In genomic region chr4:54449999-54450398, GRCh38 we compare ENCODE assay signal across 29 cellular contexts.
"Had no signal": no experiment of that assay in that cellular context is flagged by ENCODE, and none has a peak within 500 bp of the region (broad histone marks: within the 10 kb centered on the region; RNA-seq: fewer than 3 reads in every experiment).

No MANE protein-coding gene starts in this region.

- H3K36me3 ChIP-seq: ascending aorta, breast epithelium, cardiac muscle cell, colonic mucosa had no signal

- FAIRE-seq: frontal cortex, TTC549 had no signal

- H3K4me1 ChIP-seq: ascending aorta, breast epithelium, colonic mucosa had no signal

- ATAC-seq: activated naive CD4-positive, alpha-beta T cell treated with anti-CD3 and anti-CD28 coated beads, Interleukin-2, amount 50 U/mL, for 72 hours; activated T-cell treated with anti-CD3 and anti-CD28 coated beads, Interleukin-2, amount 50 U/mL, for 72 hours; esophagus mucosa; WTC11 had no signal

- H3K27ac ChIP-seq: ascending aorta, breast epithelium, cardiac muscle cell, colonic mucosa, VCaP had no signal

- H3K9me3 ChIP-seq: colonic mucosa had no signal

- DNase-seq: activated CD4-positive, alpha-beta memory T cell treated with anti-CD3 and anti-CD28 coated beads, Interleukin-2, amount 10 ng/mL, durations not matched to agents 7 days and 5 days; activated CD4-positive, alpha-beta T cell treated with anti-CD3 and anti-CD28 coated beads for 1 hour; activated CD4-positive, alpha-beta T cell treated with anti-CD3 and anti-CD28 coated beads for 4 hours; activated CD4-positive, alpha-beta T cell treated with anti-CD3 and anti-CD28 coated beads, Interleukin-2, amount 10 ng/mL, durations not matched to agents 7 days and 5 days; activated CD4-positive, alpha-beta T cell treated with anti-CD3 and anti-CD28 coated beads, Interleukin-2, amount 50 U/mL, for 4 hours; activated CD8-positive, alpha-beta memory T cell treated with anti-CD3 and anti-CD28 coated beads, Interleukin-2, amount 50 U/mL, for 48 hours; activated gamma-delta T cell; activated naive CD4-positive, alpha-beta T cell; activated naive CD4-positive, alpha-beta T cell treated with anti-CD3 and anti-CD28 coated beads, Interleukin-2, amount 10 ng/mL, durations not matched to agents 7 days and 5 days; activated naive CD8-positive, alpha-beta T cell treated with anti-CD3 and anti-CD28 coated beads, Interleukin-2, amount 10 ng/mL, durations not matched to agents 7 days and 5 days; activated T-cell treated with anti-CD3 and anti-CD28 coated beads for 4 hours; activated T-cell treated with anti-CD3 and anti-CD28 coated beads, Interleukin-2, amount 50 U/mL, for 24 hours; activated T-cell treated with anti-CD3 and anti-CD28 coated beads, Interleukin-2, amount 50 U/mL, for 72 hours; central memory CD4-positive, alpha-beta T cell; cerebellar nuclear complex; colonic mucosa; effector CD8-positive, alpha-beta T cell; foreskin fibroblast; head of caudate nucleus; T-helper 2 cell had no signal

- H3K27me3 ChIP-seq: ascending aorta, breast epithelium, cardiac muscle cell, colonic mucosa had no signal

- H3K4me3 ChIP-seq: ascending aorta, breast epithelium, cardiac muscle cell, colonic mucosa had no signal
